ENCODE assay signal across 24 cellular contexts in genomic region chr12:127886821-127887220, GRCh38.
"Had no signal": no experiment of that assay in that cellular context is flagged by ENCODE, and none has a peak within 500 bp of the region (broad histone marks: within the 10 kb centered on the region; RNA-seq: fewer than 3 reads in every experiment).

No MANE protein-coding gene starts in this region.

- H3K4me3 ChIP-seq: colonic mucosa, esophagus squamous epithelium, gastrocnemius medialis, hepatocyte, left lung, lower lobe of right lung had no signal

- H3K9me3 ChIP-seq: colonic mucosa, esophagus squamous epithelium, gastrocnemius medialis, left lung, lower lobe of right lung had no signal

- H3K27ac ChIP-seq: colonic mucosa, epithelial cell of prostate, esophagus squamous epithelium, gastrocnemius medialis, hepatocyte, left lung, lower lobe of right lung had no signal

- H3K4me2 ChIP-seq: hepatocyte had no signal

- H3K36me3 ChIP-seq: colonic mucosa, esophagus squamous epithelium, gastrocnemius medialis, left lung, lower lobe of right lung had no signal

- H3K79me2 ChIP-seq: hepatocyte had no signal

- H3K4me1 ChIP-seq: colonic mucosa, esophagus squamous epithelium, gastrocnemius medialis, left lung, lower lobe of right lung had no signal

- DNase-seq: colonic mucosa; cortex of kidney; effector CD8-positive, alpha-beta T cell; effector memory CD8-positive, alpha-beta T cell; endodermal cell; erythroblast; esophagus squamous epithelium; foreskin fibroblast; foreskin melanocyte; gastrocnemius medialis; glutamatergic neuron; head of caudate nucleus; hypothalamus; immature natural killer cell; left cardiac atrium; left lung; left ventricle myocardium superior; lower lobe of right lung; mesenchymal stem cell; midbrain; naive thymus-derived CD4-positive, alpha-beta T cell had no signal

- H3K27me3 ChIP-seq: colonic mucosa, esophagus squamous epithelium, gastrocnemius medialis, hepatocyte, left lung had no signal

- ATAC-seq: effector memory CD8-positive, alpha-beta T cell; esophagus mucosa; gastrocnemius medialis; left cardiac atrium; left lung; left ventricle myocardium superior; lower lobe of right lung; naive thymus-derived CD4-positive, alpha-beta T cell had no signal
